16 cellular contexts compared by ENCODE assay signal in genomic region chr2:233213975-233214374, GRCh38. TPM values are rescaled to one million over a fixed set of nuclear protein-coding genes. Genes with fewer than 3 reads are reported as not detected.
DNase-seq lines count a peak whose midpoint lies in the region; ATAC-seq and TF ChIP-seq lines count a peak whose summit lies in the region.
"Had no signal": no experiment of that assay in that cellular context is flagged by ENCODE, and none has a peak within 500 bp of the region (broad histone marks: within the 10 kb centered on the region; RNA-seq: fewer than 3 reads in every experiment).

No MANE protein-coding gene starts in this region.

- H3K9me3 ChIP-seq in naive thymus-derived CD4-positive, alpha-beta T cell (ENCODE audit: control insufficient read depth in 2 of 3, low read length in 3 of 3) = no peaks in the 10 kb centered on the region
- H3K9me3 ChIP-seq in A673 (ENCODE audit: low read depth, low read length, poor library complexity, severe bottlenecking) = no peaks in the 10 kb centered on the region
- H3K9me3 ChIP-seq: BLaER1 treated with 17β-estradiol and CSF1 and Interleukin-3, amounts not matched to agents 10 nM and 100 nM had no signal

- no peak overlapping the region for H3K27ac ChIP-seq in naive thymus-derived CD4-positive, alpha-beta T cell (ENCODE audit: low read depth, low read length)
- H3K27ac ChIP-seq in A673 (ENCODE audit: low read depth, low read length, poor library complexity, severe bottlenecking) = no peak overlapping the region
- H3K27ac ChIP-seq: BLaER1 treated with 17β-estradiol and CSF1 and Interleukin-3, amounts not matched to agents 10 nM and 100 nM had no signal

- H3K4me1 Mint-ChIP-seq in T-helper 2 cell treated with Interferon-gamma antibody and Interleukin-4, amounts not matched to agents 5 μg/mL and 100 μg/mL, for 36 hours (ENCODE audit: low read depth) = peaks cover 7% of the 10 kb centered on the region
- H3K4me1 Mint-ChIP-seq in nephron progenitor cell = peaks cover 9% of the 10 kb centered on the region
- H3K4me1 Mint-ChIP-seq in naive thymus-derived CD4-positive, alpha-beta T cell = peaks cover 0 to 14% (median 5%) of the 10 kb centered on the region in 7 donors

- BruUV-seq in A673 (replicated peaks; lab: Mats Ljungman, UMichigan) = no TSS peak

- peaks cover 10% of the 10 kb centered on the region for H3K36me3 Mint-ChIP-seq in T-helper 2 cell treated with Interferon-gamma antibody and Interleukin-4, amounts not matched to agents 5 μg/mL and 100 μg/mL, for 36 hours (ENCODE audit: low read depth)
- H3K36me3 Mint-ChIP-seq in nephron progenitor cell (ENCODE audit: low read depth) = no peaks in the 10 kb centered on the region
- H3K36me3 Mint-ChIP-seq in naive thymus-derived CD4-positive, alpha-beta T cell = peaks cover 0 to 16% (median 5%) of the 10 kb centered on the region in 5 donors

- no peaks in the 10 kb centered on the region for H3K4me1 ChIP-seq in naive thymus-derived CD4-positive, alpha-beta T cell (ENCODE audit: control insufficient read depth in 2 of 2, insufficient read depth in 2 of 2, low read length in 2 of 2)
- peaks cover 9% of the 10 kb centered on the region for H3K4me1 ChIP-seq in A673 (ENCODE audit: insufficient read depth, low read length, poor library complexity, severe bottlenecking)

- TF ChIP-seq CTCF in nephron progenitor cell (IDR thresholded peaks at IDR 0.05) = no peak
- TF ChIP-seq CTCF in A673 (conservative IDR thresholded peaks at IDR 0.05; ENCODE audit: low read depth, low read length) = no peak

- peak overlapping the region; percentile 18 for H3K27ac Mint-ChIP-seq in T-helper 2 cell treated with Interferon-gamma antibody and Interleukin-4, amounts not matched to agents 5 μg/mL and 100 μg/mL, for 36 hours
- H3K27ac Mint-ChIP-seq in nephron progenitor cell = peak overlapping the region; percentile 65
- peak overlapping the region in 2 of 9 donors; percentile 62 to 70 for H3K27ac Mint-ChIP-seq in naive thymus-derived CD4-positive, alpha-beta T cell
- H3K27ac Mint-ChIP-seq: HFFc6 had no signal

- CTCF ChIA-PET in naive thymus-derived CD4-positive, alpha-beta T cell (lab: Charles Lee) = no interaction called here
- CTCF ChIA-PET in A673 (lab: Charles Lee) = no interaction called here

- DNase-seq in T-helper 2 cell treated with Interferon-gamma antibody and Interleukin-4, amounts not matched to agents 5 μg/mL and 100 μg/mL, for 36 hours (ENCODE audit: low spot score) = no peak
- no peak for DNase-seq in T-helper 2 cell
- DNase-seq in H7 = peak; percentile 21
- DNase-seq in nephron progenitor cell = no peak
- DNase-seq in naive thymus-derived CD4-positive, alpha-beta T cell = no peak
- DNase-seq in A673 (ENCODE audit: low spot score) = no peak
- DNase-seq: 8988T; ACHN; Calu3; CD4-positive, CD25-positive, alpha-beta regulatory T cell; DMS79; HCEC 1CT; HFFc6 had no signal

- H3K27me3 Mint-ChIP-seq in T-helper 2 cell treated with Interferon-gamma antibody and Interleukin-4, amounts not matched to agents 5 μg/mL and 100 μg/mL, for 36 hours (ENCODE audit: low read depth) = no peaks in the 10 kb centered on the region
- H3K27me3 Mint-ChIP-seq in nephron progenitor cell (ENCODE audit: low read depth, poor library complexity) = peaks cover 7% of the 10 kb centered on the region
- H3K27me3 Mint-ChIP-seq in naive thymus-derived CD4-positive, alpha-beta T cell = no peaks in the 10 kb centered on the region
- H3K27me3 Mint-ChIP-seq: CD4-positive, CD25-positive, alpha-beta regulatory T cell had no signal

- intact Hi-C loops in naive thymus-derived CD4-positive, alpha-beta T cell (cut with micrococcal nuclease) = no loop called here
- intact Hi-C loops in A673 (cut with micrococcal nuclease; ENCODE audit: unreplicated experiment) = no loop called here

- H3K4me3 ChIP-seq in H7 (ENCODE audit: insufficient read depth, low read depth, low read length) (no peak overlapping the region), A673 (ENCODE audit: low read depth, low read length, poor library complexity, severe bottlenecking) (no peak overlapping the region)
- H3K4me3 ChIP-seq in naive thymus-derived CD4-positive, alpha-beta T cell (ENCODE audit: low read length) = no peak overlapping the region
- H3K4me3 ChIP-seq: BLaER1 treated with 17β-estradiol and CSF1 and Interleukin-3, amounts not matched to agents 10 nM and 100 nM; K562 had no signal

- H3K27me3 ChIP-seq in H7 (ENCODE audit: control insufficient read depth, insufficient read depth, low read length) (no peaks in the 10 kb centered on the region), A673 (replicated peaks; ENCODE audit: insufficient read depth, low read depth, low read length, poor library complexity) (no peaks in the 10 kb centered on the region)
- H3K27me3 ChIP-seq in naive thymus-derived CD4-positive, alpha-beta T cell (ENCODE audit: control insufficient read depth in 2 of 2, insufficient read depth in 2 of 2, low read length in 2 of 2) = no peaks in the 10 kb centered on the region
- H3K27me3 ChIP-seq: BLaER1 treated with 17β-estradiol and CSF1 and Interleukin-3, amounts not matched to agents 10 nM and 100 nM had no signal

- ATAC-seq in GM21423 (IDR thresholded peaks at IDR 0.05; ENCODE audit: unreplicated experiment) = no peak
- ATAC-seq in naive thymus-derived CD4-positive, alpha-beta T cell = no peak
- ATAC-seq: K562 had no signal

- H3K4me3 Mint-ChIP-seq in T-helper 2 cell treated with Interferon-gamma antibody and Interleukin-4, amounts not matched to agents 5 μg/mL and 100 μg/mL, for 36 hours = no peak overlapping the region
- H3K4me3 Mint-ChIP-seq in nephron progenitor cell = no peak overlapping the region
- no peak overlapping the region for H3K4me3 Mint-ChIP-seq in naive thymus-derived CD4-positive, alpha-beta T cell
- H3K4me3 Mint-ChIP-seq: CD4-positive, CD25-positive, alpha-beta regulatory T cell; HFFc6 had no signal

- H3K36me3 ChIP-seq in H7 (replicated peaks; ENCODE audit: control insufficient read depth, insufficient read depth, low read length) (no peaks in the 10 kb centered on the region), A673 (ENCODE audit: insufficient read depth, low read length, poor library complexity, severe bottlenecking) (no peaks in the 10 kb centered on the region)
- H3K36me3 ChIP-seq in naive thymus-derived CD4-positive, alpha-beta T cell (ENCODE audit: control insufficient read depth in 2 of 3, insufficient read depth in 3 of 3, low read length in 3 of 3) = peaks cover 0 to 3% (median 0%) of the 10 kb centered on the region in 3 experiments

- no peaks in the 10 kb centered on the region for H3K9me3 Mint-ChIP-seq in T-helper 2 cell treated with Interferon-gamma antibody and Interleukin-4, amounts not matched to agents 5 μg/mL and 100 μg/mL, for 36 hours
- H3K9me3 Mint-ChIP-seq in nephron progenitor cell = no peaks in the 10 kb centered on the region
- H3K9me3 Mint-ChIP-seq in naive thymus-derived CD4-positive, alpha-beta T cell = peaks cover 0 to 3% (median 0%) of the 10 kb centered on the region in 11 donors
- H3K9me3 Mint-ChIP-seq: HFFc6 had no signal

- POLR2A ChIA-PET in naive thymus-derived CD4-positive, alpha-beta T cell (lab: Charles Lee) = interaction anchor here (0.6 kb wide), 1 partner anchor 22 kb away, joined by 4 read pairs; no protein-coding TSS in a partner anchor
- POLR2A ChIA-PET in A673 (lab: Charles Lee; ENCODE audit: low non-redundant PET) = no interaction called here

RNA-seq across cellular contexts. Expression of gene ATG16L1, which starts 37.5 kb away (rescaled TPM):
- 52.1 and 64.8 TPM in 2 replicates for total RNA-seq in H7 (2014; rRNA removed; shearing (Covaris generic))
- 100 to 1,000 TPM in 1 of 5 experiments, 10 to 100 TPM in 4; 61.7 to 115 (median 83.3) TPM for total RNA-seq in naive thymus-derived CD4-positive, alpha-beta T cell
- polyA plus RNA-seq in naive thymus-derived CD4-positive, alpha-beta T cell = 10 to 100 TPM; 16.0 to 21.9 TPM
- total RNA-seq in A673 (2021) = 38.2 and 43.2 TPM in 2 replicates
